In genomic region chr19:49690656-49691242, GRCh38 we compare ENCODE assay signal across 8 cellular contexts. TPM values are rescaled to one million over a fixed set of nuclear protein-coding genes. Genes with fewer than 3 reads are reported as not detected.
DNase-seq lines count a peak whose midpoint lies in the region; ATAC-seq and TF ChIP-seq lines count a peak whose summit lies in the region.

Gene CPT1C, plus strand, starts transcription at chr19:49691116. Its CDS starts 1,137 bp downstream, at chr19:49692253.

- TF ChIP-seq EP300 in SK-N-SH (IDR thresholded peaks at IDR 0.05; ENCODE audit: borderline replicate concordance in 1 of 2, low read depth in 1 of 2, low read length in 1 of 2), result no peak

- no peak for TF ChIP-seq RAD21 in SK-N-SH (IDR thresholded peaks at IDR 0.05; ENCODE audit: low read length)

- H3K27ac Mint-ChIP-seq in HFFc6 (peak within 1 kb of the TSS; percentile 81), brain (peak within 1 kb of the TSS; percentile 94 to 100 (median 99))

- H3K36me3 ChIP-seq in A673 (ENCODE audit: insufficient read depth, low read length, poor library complexity, severe bottlenecking) (peaks cover 13% of the 10 kb centered on the region), SK-N-SH (replicated peaks in 1 of 2; ENCODE audit: control insufficient read depth in 1 of 2, insufficient read depth in 2 of 2, low read length in 1 of 2) (peaks cover 13 to 26% of the 10 kb centered on the region in 2 experiments), psoas muscle (ENCODE audit: insufficient read depth in 1 of 2, low read depth in 1 of 2) (peaks cover 0 to 22% of the 10 kb centered on the region in 2 donors)

- peak within 1 kb of the TSS; percentile 81 for H2AFZ ChIP-seq in SK-N-SH (ENCODE audit: low read depth)

- H3K4me2 ChIP-seq in SK-N-SH, result peak within 1 kb of the TSS; percentile 95

- H4K20me1 ChIP-seq in SK-N-SH (ENCODE audit: insufficient read depth), result no peaks in the 10 kb centered on the region

- H3K79me2 ChIP-seq in SK-N-SH (ENCODE audit: insufficient read depth), result peaks cover 27% of the 10 kb centered on the region

- H3K27ac ChIP-seq in A673 (ENCODE audit: low read depth, low read length, poor library complexity, severe bottlenecking) (peak within 1 kb of the TSS; percentile 47), SK-N-SH (ENCODE audit: low read depth in 2 of 2, low read length in 1 of 2) (peak within 1 kb of the TSS; percentile 60 to 95), psoas muscle (no peak within 1 kb of the TSS)

- 29% methylated on average over 38 of the region's 38 CpGs for WGBS in SK-N-SH (ENCODE audit: low lambda C conversion rate)
- WGBS in psoas muscle, 3 donors, result 1 to 2% (median 1%) methylated on average over 36 to 38 of the region's 38 CpGs

- TF ChIP-seq CTCF in A673 (conservative IDR thresholded peaks at IDR 0.05; ENCODE audit: low read depth, low read length), result no peak
- no peak for TF ChIP-seq CTCF in HFFc6 (IDR thresholded peaks at IDR 0.05)
- no peak for TF ChIP-seq CTCF in SK-N-SH (IDR thresholded peaks at IDR 0.05)
- no peak for TF ChIP-seq CTCF in brain (conservative IDR thresholded peaks at IDR 0.05)
- TF ChIP-seq CTCF in psoas muscle (IDR thresholded peaks at IDR 0.05), result no peak

- H3K9me3 ChIP-seq in A673 (ENCODE audit: low read depth, low read length, poor library complexity, severe bottlenecking) (no peaks in the 10 kb centered on the region), SK-N-SH (no peaks in the 10 kb centered on the region), psoas muscle (no peaks in the 10 kb centered on the region)

- H3F3A ChIP-seq in SK-N-SH (replicated peaks; ENCODE audit: insufficient read depth), result peaks cover 15% of the 10 kb centered on the region

- H3K9me3 Mint-ChIP-seq in HFFc6 (no peaks in the 10 kb centered on the region; the same call in 1 of the 2 replicates), brain (peaks cover 0 to 10% (median 0%) of the 10 kb centered on the region in 5 experiments)

- peak; percentile 48 to 63 (median 54) for ATAC-seq in psoas muscle
- ATAC-seq in HG03196 (IDR thresholded peaks at IDR 0.05; ENCODE audit: unreplicated experiment), result no peak
- ATAC-seq in GM21576 (IDR thresholded peaks at IDR 0.05; ENCODE audit: unreplicated experiment), result no peak

- peak within 1 kb of the TSS; percentile 49 for H3K4me3 ChIP-seq in A673 (ENCODE audit: low read depth, low read length, poor library complexity, severe bottlenecking)
- peak within 1 kb of the TSS; percentile 77 to 81 for H3K4me3 ChIP-seq in SK-N-SH (ENCODE audit: low read depth in 2 of 2, low read length in 1 of 2)
- H3K4me3 ChIP-seq in psoas muscle, result peak within 1 kb of the TSS; percentile 63

- no peaks in the 10 kb centered on the region for H3K9me2 ChIP-seq in SK-N-SH

- H3K27me3 ChIP-seq in A673 (replicated peaks; ENCODE audit: insufficient read depth, low read depth, low read length, poor library complexity) (no peaks in the 10 kb centered on the region), SK-N-SH (ENCODE audit: insufficient read depth) (no peaks in the 10 kb centered on the region), psoas muscle (ENCODE audit: insufficient read depth in 3 of 3, low read length in 2 of 3) (peaks cover 0 to 13% (median 0%) of the 10 kb centered on the region in 3 donors)

- CTCF ChIA-PET in A673 (lab: Charles Lee) (interaction anchor here (0.5 to 1.5 kb wide), 3 partner anchors 9 to 121 kb away, joined by 3 to 5 read pairs (median 3); no protein-coding TSS in a partner anchor), SK-N-SH (lab: Yijun Ruan, JAX) (interaction anchor here (0.6 to 8.0 kb wide), 11 partner anchors 10 to 122 kb away, joined by 3 to 75 read pairs (median 4); partner anchors contain the start of genes BCL2L12, FUZ, IRF3 and PRMT1)

- H3K27me3 Mint-ChIP-seq in HFFc6 (ENCODE audit: insufficient read depth) (peaks cover 8% of the 10 kb centered on the region), brain (peaks cover 6% of the 10 kb centered on the region)

- peaks cover 44% of the 10 kb centered on the region for H3K4me1 ChIP-seq in A673 (ENCODE audit: insufficient read depth, low read length, poor library complexity, severe bottlenecking)
- peaks cover 6 to 28% of the 10 kb centered on the region in 2 experiments; a peak in 2 of 4 replicates for H3K4me1 ChIP-seq in SK-N-SH (ENCODE audit: control insufficient read depth in 1 of 2, insufficient read depth in 2 of 2, low read depth in 1 of 2, low read length in 1 of 2)
- H3K4me1 ChIP-seq in psoas muscle, result peaks cover 13% of the 10 kb centered on the region

- intact Hi-C loops in A673 (cut with micrococcal nuclease; ENCODE audit: unreplicated experiment), result no loop called here
- intact Hi-C loops in psoas muscle (cut with DNase I), result no loop called here

- peak; percentile 95 for DNase-seq in A673 (ENCODE audit: low spot score)
- peak; percentile 77 for DNase-seq in HFFc6
- DNase-seq in SK-N-SH, result peak; percentile 96
- DNase-seq in hypothalamus (lab: John Stamatoyannopoulos, UW), result peak in 50 of 51 donors; percentile 17 to 90 (median 75)
- peak; percentile 78 to 79 for DNase-seq in psoas muscle

- peaks cover 10% of the 10 kb centered on the region for H3K36me3 Mint-ChIP-seq in HFFc6 (ENCODE audit: low read depth)
- peaks cover 25% of the 10 kb centered on the region for H3K36me3 Mint-ChIP-seq in brain

- peak within 1 kb of the TSS; percentile 91 for H3K4me3 Mint-ChIP-seq in HFFc6
- H3K4me3 Mint-ChIP-seq in brain, result peak within 1 kb of the TSS; percentile 90 to 98 (median 95)

- H3K4me1 Mint-ChIP-seq in HFFc6 (ENCODE audit: low read depth) (peaks cover 22% of the 10 kb centered on the region), brain (peaks cover 50% of the 10 kb centered on the region)

- BruUV-seq in A673 (replicated peaks; lab: Mats Ljungman, UMichigan), result no TSS peak

- POLR2A ChIA-PET in A673 (lab: Charles Lee; ENCODE audit: low non-redundant PET), result interaction anchor here (0.6 kb wide), 1 partner anchor 245 kb away, joined by 7 read pairs; no protein-coding TSS in a partner anchor
- POLR2A ChIA-PET in SK-N-SH (lab: Yijun Ruan, JAX), result interaction anchor here (0.6 to 3.2 kb wide), 4 partner anchors 14 to 174 kb away, joined by 3 to 11 read pairs (median 5); partner anchors contain the start of gene PRMT1

- H3K9ac ChIP-seq in SK-N-SH, result peak within 1 kb of the TSS; percentile 71

TF ChIP-seq in SK-N-SH, 30 proteins besides CTCF, POLR2A, EP300 and RAD21 (continues in another document):
- TF ChIP-seq CHD2 (IDR thresholded peaks at IDR 0.05; ENCODE audit: low read length, partially characterized antibody) (no peak), EZH2phosphoT487 (IDR thresholded peaks at IDR 0.05; ENCODE audit: borderline replicate concordance, low read depth) (no peak), ZBTB33 (IDR thresholded peaks at IDR 0.05; ENCODE audit: borderline replicate concordance, low read depth) (no peak), RXRA (IDR thresholded peaks at IDR 0.05; ENCODE audit: borderline replicate concordance, low read depth) (no peak), NRF1 (IDR thresholded peaks at IDR 0.05; ENCODE audit: low read depth, low read length) (no peak), SIN3A (IDR thresholded peaks at IDR 0.05; ENCODE audit: borderline replicate concordance, low read depth, low read length) (peak; percentile 15; the same call in 1 of the 2 replicates), FOXM1 (IDR thresholded peaks at IDR 0.05; ENCODE audit: low read depth) (no peak), PBX3 (IDR thresholded peaks at IDR 0.05) (no peak), RFX5 (IDR thresholded peaks at IDR 0.05; ENCODE audit: low read length) (no peak), NFIC (IDR thresholded peaks at IDR 0.05; ENCODE audit: borderline replicate concordance) (no peak), JUND (IDR thresholded peaks at IDR 0.05) (no peak), ELF1 (IDR thresholded peaks at IDR 0.05) (0 out of 2 replicates have a peak, but pooled peaks have one; percentile 25)

RNA-seq across cellular contexts. Expression of gene CPT1C, which starts in this region (rescaled TPM):
- 23.3 and 30.0 TPM in 2 replicates for total RNA-seq in A673 (2021)
- 10 to 100 TPM; 32.7 to 42.6 (median 36.4) TPM for total RNA-seq in HFFc6 (2021; fragmentation: NEBNext Ultra II Directional; extraction: Animal tissue kit (Norgen Biotek cat#: 25700))
- polyA plus RNA-seq in SK-N-SH (2012; rRNA removed), result 118 and 139 TPM in 2 replicates
- polyA plus RNA-seq in SK-N-SH (2012; cell fraction: cytosol; rRNA removed), result 44.5 and 60.4 TPM in 2 replicates
- 666 and 747 TPM in 2 replicates for polyA plus RNA-seq in SK-N-SH (2012; cell fraction: nucleus; rRNA removed)
- polyA plus RNA-seq in brain (ENCODE audit: insufficient read depth, low read depth, low replicate concordance), result 65.1 TPM
- 1 to 10 TPM in 1 of 4 donors, under 1 TPM in 3; 0.53 to 1.2 (median 0.70) TPM for total RNA-seq in psoas muscle
- 1 to 10 TPM in 2 of 3 donors, under 1 TPM in 1; 0.34 to 1.1 (median 1.0) TPM for polyA plus RNA-seq in psoas muscle

Comparison
In these comparisons a context has a peak if more than half of its experiments do, and no peak if none do; other contexts are left out.
1. RNA of gene CPT1C (total RNA-seq): 32.7 to 42.6 TPM in HFFc6 and 23.3 to 30.0 TPM in A673; 0.53 to 1.2 TPM in psoas muscle; every median in the first group is over 10 times any median in the second.
2. RNA of gene CPT1C (polyA plus RNA-seq): 44.5 to 747 TPM in SK-N-SH and 65.1 TPM in brain (single experiment); 0.34 to 1.1 TPM in psoas muscle; every median in the first group is over 10 times any median in the second.
3. ATAC-seq: peak in psoas muscle (4 of 4); none in HG03196 (single experiment) and GM21576 (single experiment).
4. Peak in every context shown above with its lines, with median percentiles within 50 percentile points of each other: DNase-seq and H3K4me3 ChIP-seq.